In the genomic region with DNA sequence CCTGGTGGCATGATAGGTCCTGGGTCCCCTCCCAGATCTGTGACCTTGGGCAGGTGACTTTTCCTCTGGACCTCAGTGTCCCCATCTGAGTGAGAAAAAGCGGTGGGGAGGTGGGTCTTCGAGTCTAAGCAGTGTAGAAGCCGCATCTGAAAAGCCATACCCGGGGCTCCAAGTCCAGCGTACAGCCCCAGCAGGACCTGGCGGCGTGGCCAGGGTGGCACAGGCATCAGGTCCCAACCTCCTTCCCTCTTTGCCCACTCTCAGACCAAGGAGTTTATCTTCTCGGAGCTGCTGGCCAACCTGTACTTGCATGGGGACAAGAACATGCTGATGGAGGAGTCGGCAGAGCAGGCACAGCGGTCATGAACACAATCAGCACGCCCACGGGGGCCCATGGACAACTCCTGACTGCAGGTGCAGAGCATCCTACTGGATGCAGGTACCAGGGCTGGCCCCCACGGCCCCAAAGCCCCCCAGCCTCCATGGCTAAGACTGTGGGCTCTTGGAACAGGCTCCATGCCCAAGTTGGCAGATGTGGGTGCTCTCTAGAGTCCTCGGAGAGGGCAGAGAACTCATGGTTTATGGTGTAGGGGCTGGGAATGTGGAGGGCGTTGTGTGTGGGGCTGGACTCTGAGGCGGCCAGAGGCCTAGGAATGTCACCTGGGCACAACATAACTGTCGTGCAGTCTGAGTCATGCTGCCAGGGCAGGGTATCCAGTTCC, we compare ENCODE assay signal across 7 cellular contexts. TPM values are rescaled to one million over a fixed set of nuclear protein-coding genes. Genes with fewer than 3 reads are reported as not detected.
"Had no signal": no experiment of that assay in that cellular context is flagged by ENCODE, and none has a peak within 500 bp of the region (broad histone marks: within the 10 kb centered on the region; RNA-seq: fewer than 3 reads in every experiment).

No MANE protein-coding gene starts in this region.

RNA-seq across cellular contexts. Expression of gene GOLGA6A, which starts 18.8 kb away (rescaled TPM):
- total RNA-seq: occipital lobe, osteoblast, pulmonary artery endothelial cell, temporal lobe, urinary bladder had no signal
- polyA plus RNA-seq: smooth muscle cell, stomach had no signal
